2 cellular contexts compared by ENCODE assay signal in the genomic region with DNA sequence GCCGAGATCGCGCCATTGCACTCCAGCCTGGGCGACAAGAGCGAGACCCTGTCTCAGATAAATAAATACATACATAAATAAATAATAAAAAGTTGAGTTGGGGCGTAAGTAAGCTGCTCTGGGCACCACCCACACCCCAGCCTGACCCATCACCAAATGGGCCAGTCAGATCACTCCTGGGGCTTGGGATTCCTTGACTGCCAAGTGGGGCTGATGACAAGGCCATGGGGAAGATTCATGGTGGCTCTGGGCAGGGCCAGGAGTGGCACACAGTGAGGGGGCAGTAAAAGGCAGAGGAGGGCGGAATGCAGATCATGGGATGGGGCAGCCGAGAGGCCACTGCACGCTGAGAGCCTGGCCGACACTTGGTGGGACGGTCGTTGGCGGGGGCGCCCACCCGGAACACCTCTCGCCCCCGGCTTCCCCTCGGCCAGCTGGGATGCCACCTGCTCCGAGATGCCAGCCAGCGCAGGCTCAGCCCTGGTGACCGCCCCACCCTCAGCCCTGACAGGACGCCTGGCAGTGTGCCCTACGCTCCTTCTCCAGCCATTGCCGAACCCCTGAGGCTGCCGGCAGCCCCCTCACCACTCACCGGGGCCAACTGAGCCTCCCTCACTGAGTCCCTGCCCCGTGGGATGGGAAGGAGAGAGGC.
TF ChIP-seq lines count a peak whose summit lies in the region.

No MANE protein-coding gene starts in this region.

TF ChIP-seq in SK-N-SH, 30 proteins besides CTCF, POLR2A, EP300 and RAD21:
- TF ChIP-seq USF1 (IDR thresholded peaks at IDR 0.05; ENCODE audit: borderline replicate concordance, low read depth) (no peak), JUND (IDR thresholded peaks at IDR 0.05) (no peak), GATA2 (CRISPR knock-in tag; IDR thresholded peaks at IDR 0.05) (no peak), TAF1 (IDR thresholded peaks at IDR 0.05; ENCODE audit: borderline replicate concordance, low read depth, low read length) (no peak), TEAD4 (IDR thresholded peaks at IDR 0.05; ENCODE audit: borderline replicate concordance, insufficient read depth) (no peak), RCOR1 (IDR thresholded peaks at IDR 0.05; ENCODE audit: low read length) (no peak), YY1 (IDR thresholded peaks at IDR 0.05; ENCODE audit: low read depth) (no peak), MAX (IDR thresholded peaks at IDR 0.05; ENCODE audit: low read depth) (no peak), ELF1 (IDR thresholded peaks at IDR 0.05) (no peak), RXRA (IDR thresholded peaks at IDR 0.05; ENCODE audit: borderline replicate concordance, low read depth) (no peak), FOSL2 (IDR thresholded peaks at IDR 0.05; ENCODE audit: borderline replicate concordance, low read depth) (no peak), EZH2phosphoT487 (IDR thresholded peaks at IDR 0.05; ENCODE audit: borderline replicate concordance, low read depth) (no peak)
- TF ChIP-seq, protein P1, sequence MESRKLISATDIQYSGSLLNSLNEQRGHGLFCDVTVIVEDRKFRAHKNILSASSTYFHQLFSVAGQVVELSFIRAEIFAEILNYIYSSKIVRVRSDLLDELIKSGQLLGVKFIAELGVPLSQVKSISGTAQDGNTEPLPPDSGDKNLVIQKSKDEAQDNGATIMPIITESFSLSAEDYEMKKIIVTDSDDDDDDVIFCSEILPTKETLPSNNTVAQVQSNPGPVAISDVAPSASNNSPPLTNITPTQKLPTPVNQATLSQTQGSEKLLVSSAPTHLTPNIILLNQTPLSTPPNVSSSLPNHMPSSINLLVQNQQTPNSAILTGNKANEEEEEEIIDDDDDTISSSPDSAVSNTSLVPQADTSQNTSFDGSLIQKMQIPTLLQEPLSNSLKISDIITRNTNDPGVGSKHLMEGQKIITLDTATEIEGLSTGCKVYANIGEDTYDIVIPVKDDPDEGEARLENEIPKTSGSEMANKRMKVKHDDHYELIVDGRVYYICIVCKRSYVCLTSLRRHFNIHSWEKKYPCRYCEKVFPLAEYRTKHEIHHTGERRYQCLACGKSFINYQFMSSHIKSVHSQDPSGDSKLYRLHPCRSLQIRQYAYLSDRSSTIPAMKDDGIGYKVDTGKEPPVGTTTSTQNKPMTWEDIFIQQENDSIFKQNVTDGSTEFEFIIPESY (IDR thresholded peaks at IDR 0.05; ENCODE audit: borderline replicate concordance, low read depth), result no peak
- TF ChIP-seq, protein P2, sequence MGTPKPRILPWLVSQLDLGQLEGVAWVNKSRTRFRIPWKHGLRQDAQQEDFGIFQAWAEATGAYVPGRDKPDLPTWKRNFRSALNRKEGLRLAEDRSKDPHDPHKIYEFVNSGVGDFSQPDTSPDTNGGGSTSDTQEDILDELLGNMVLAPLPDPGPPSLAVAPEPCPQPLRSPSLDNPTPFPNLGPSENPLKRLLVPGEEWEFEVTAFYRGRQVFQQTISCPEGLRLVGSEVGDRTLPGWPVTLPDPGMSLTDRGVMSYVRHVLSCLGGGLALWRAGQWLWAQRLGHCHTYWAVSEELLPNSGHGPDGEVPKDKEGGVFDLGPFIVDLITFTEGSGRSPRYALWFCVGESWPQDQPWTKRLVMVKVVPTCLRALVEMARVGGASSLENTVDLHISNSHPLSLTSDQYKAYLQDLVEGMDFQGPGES (IDR thresholded peaks at IDR 0.05; ENCODE audit: low read depth, low read length), result no peak
TF ChIP-seq in SK-N-SH: peak in this region for 0.

TF ChIP-seq in SK-N-SH treated with all-trans-retinoic acid at 6 μM for 48 hours, 23 proteins besides CTCF, POLR2A, EP300 and RAD21:
- TF ChIP-seq TOX (CRISPR knock-in tag; IDR thresholded peaks at IDR 0.05; ENCODE audit: borderline replicate concordance) (no peak), RARB (CRISPR knock-in tag; IDR thresholded peaks at IDR 0.05) (no peak), ZNF8 (CRISPR knock-in tag; IDR thresholded peaks at IDR 0.05) (no peak), ZNF565 (CRISPR knock-in tag; conservative IDR thresholded peaks at IDR 0.05; ENCODE audit: low read depth) (no peak), ZFP30 (CRISPR knock-in tag; IDR thresholded peaks at IDR 0.05) (no peak), OSR1 (CRISPR knock-in tag; IDR thresholded peaks at IDR 0.05) (no peak), SNAI2 (CRISPR knock-in tag; IDR thresholded peaks at IDR 0.05) (no peak), CSDC2 (CRISPR knock-in tag; IDR thresholded peaks at IDR 0.05) (no peak), ZFP3 (CRISPR knock-in tag; IDR thresholded peaks at IDR 0.05) (no peak), PPARA (CRISPR knock-in tag; IDR thresholded peaks at IDR 0.05; ENCODE audit: borderline replicate concordance) (no peak), PATZ1 (CRISPR knock-in tag; IDR thresholded peaks at IDR 0.05; ENCODE audit: borderline replicate concordance) (no peak), ESRRG (CRISPR knock-in tag; IDR thresholded peaks at IDR 0.05) (no peak)
